Comparison of ENCODE assay signal across 8 cellular contexts in genomic region chr19:45439569-45440258, GRCh38. TPM values are rescaled to one million over a fixed set of nuclear protein-coding genes. Genes with fewer than 3 reads are reported as not detected.
DNase-seq lines count a peak whose midpoint lies in the region; ATAC-seq and TF ChIP-seq lines count a peak whose summit lies in the region.

No MANE protein-coding gene starts in this region.

- H3K27me3 ChIP-seq in tibial nerve = no peaks in the 10 kb centered on the region

- H3K27ac Mint-ChIP-seq in activated naive CD4-positive, alpha-beta T cell treated with anti-CD3 and anti-CD28 coated beads, Interleukin-2, amount 50 U/mL, for 72 hours = peak overlapping the region in 1 of 2 donors; percentile 29
- H3K27ac Mint-ChIP-seq in osteocyte (ENCODE audit: unreplicated experiment) = peak overlapping the region; percentile 89

- H3K36me3 Mint-ChIP-seq in activated naive CD4-positive, alpha-beta T cell treated with anti-CD3 and anti-CD28 coated beads, Interleukin-2, amount 50 U/mL, for 72 hours = no peaks in the 10 kb centered on the region
- H3K36me3 Mint-ChIP-seq in osteocyte (ENCODE audit: unreplicated experiment) = no peaks in the 10 kb centered on the region

- peak in 1 of 2 donors; percentile 56 for TF ChIP-seq EP300 in tibial nerve (IDR thresholded peaks at IDR 0.05)

- H3K4me3 Mint-ChIP-seq in osteocyte (ENCODE audit: unreplicated experiment) = peak overlapping the region; percentile 68

- H3K36me3 ChIP-seq in tibial nerve = no peaks in the 10 kb centered on the region

- H3K4me3 ChIP-seq in tibial nerve = peak overlapping the region; percentile 49 to 78 (median 68)

- DNase-seq in ELR (ENCODE audit: low read depth) (peak; percentile 88), KG1 (lab: John Stamatoyannopoulos, UW) (peak; percentile 77), head of caudate nucleus (peak; percentile 75 to 96 (median 88)), osteocyte (ENCODE audit: extremely low spot score, unreplicated experiment) (peak; percentile 94), tibial nerve (ENCODE audit: low spot score in 2 of 2) (peak; percentile 72 to 73)
- peak; percentile 84 to 90 for DNase-seq in activated naive CD4-positive, alpha-beta T cell treated with anti-CD3 and anti-CD28 coated beads, Interleukin-2, amount 50 U/mL, for 72 hours (ENCODE audit: low spot score in 2 of 2)

- peaks cover 28% of the 10 kb centered on the region for H3K4me1 Mint-ChIP-seq in osteocyte (ENCODE audit: unreplicated experiment)

- peak; percentile 100 for TF ChIP-seq CTCF in osteocyte (IDR thresholded peaks at IDR 0.05)
- peak; percentile 98 to 100 (median 100) for TF ChIP-seq CTCF in tibial nerve (IDR thresholded peaks at IDR 0.05)

- H3K9me3 Mint-ChIP-seq in activated naive CD4-positive, alpha-beta T cell treated with anti-CD3 and anti-CD28 coated beads, Interleukin-2, amount 50 U/mL, for 72 hours = no peaks in the 10 kb centered on the region
- H3K9me3 Mint-ChIP-seq in osteocyte (ENCODE audit: unreplicated experiment) = no peaks in the 10 kb centered on the region

- peak overlapping the region; percentile 91 to 97 (median 94) for H3K27ac ChIP-seq in tibial nerve

- no peaks in the 10 kb centered on the region for H3K9me3 ChIP-seq in tibial nerve

- peak in 1 of 2 donors; percentile 36 for TF ChIP-seq POLR2A in tibial nerve (IDR thresholded peaks at IDR 0.05)

- H3K27me3 Mint-ChIP-seq in osteocyte (ENCODE audit: unreplicated experiment) = no peaks in the 10 kb centered on the region

- ATAC-seq in GM21619 (IDR thresholded peaks at IDR 0.05; ENCODE audit: unreplicated experiment) = peak; percentile 44
- ATAC-seq in SK-N-SH treated with all-trans-retinoic acid at 6 μM for 48 hours = peak; percentile 48
- ATAC-seq in activated naive CD4-positive, alpha-beta T cell treated with anti-CD3 and anti-CD28 coated beads, Interleukin-2, amount 50 U/mL, for 72 hours = peak; percentile 62 to 72

- WGBS in tibial nerve, 2 donors = 0% methylated on average over 39 to 51 of the region's 78 CpGs

- intact Hi-C loops in head of caudate nucleus (cut with DNase I) = loop anchor here (2.0 kb wide), 1 partner anchor 39 kb away; no protein-coding TSS in a partner anchor

- H3K4me1 ChIP-seq in tibial nerve = peaks cover 0 to 36% (median 8%) of the 10 kb centered on the region in 4 donors

TF ChIP-seq in SK-N-SH treated with all-trans-retinoic acid at 6 μM for 48 hours, 23 proteins besides CTCF, POLR2A, EP300 and RAD21 (continues in another document):
- 0 out of 2 replicates have a peak, but pooled peaks have one; percentile 23 for TF ChIP-seq PATZ1 (CRISPR knock-in tag; IDR thresholded peaks at IDR 0.05; ENCODE audit: borderline replicate concordance)
- no peak for TF ChIP-seq ZFP30 (CRISPR knock-in tag; IDR thresholded peaks at IDR 0.05)
- TF ChIP-seq PPARA (CRISPR knock-in tag; IDR thresholded peaks at IDR 0.05; ENCODE audit: borderline replicate concordance) = no peak
- TF ChIP-seq POU6F1 (CRISPR knock-in tag; IDR thresholded peaks at IDR 0.05; ENCODE audit: borderline replicate concordance, low read depth) = no peak
- no peak for TF ChIP-seq CSRNP3 (CRISPR knock-in tag; IDR thresholded peaks at IDR 0.05)
- TF ChIP-seq ZNF565 (CRISPR knock-in tag; conservative IDR thresholded peaks at IDR 0.05; ENCODE audit: low read depth) = no peak
- TF ChIP-seq ISL1 (CRISPR knock-in tag; IDR thresholded peaks at IDR 0.05) = no peak
- TF ChIP-seq TSHZ2 (CRISPR knock-in tag; IDR thresholded peaks at IDR 0.05) = no peak
- TF ChIP-seq ZFP3 (CRISPR knock-in tag; IDR thresholded peaks at IDR 0.05) = 0 out of 2 replicates have a peak, but pooled peaks have one; percentile 46

RNA-seq across cellular contexts. Expression of gene ERCC1, which starts 16.0 kb away (rescaled TPM):
- total RNA-seq in activated naive CD4-positive, alpha-beta T cell treated with anti-CD3 and anti-CD28 coated beads, Interleukin-2, amount 50 U/mL, for 72 hours = 10 to 100 TPM in 1 of 2 donors, 1 to 10 TPM in 1; 9.7 to 60.7 TPM
- total RNA-seq in osteocyte = 96.7 and 117 TPM in 2 replicates
- total RNA-seq in tibial nerve = 100 to 1,000 TPM in 2 of 4 donors, 10 to 100 TPM in 2; 95.5 to 161 (median 99.2) TPM

RNA-seq across cellular contexts. Expression of gene FOSB, which starts 28.1 kb away (rescaled TPM):
- total RNA-seq in activated naive CD4-positive, alpha-beta T cell treated with anti-CD3 and anti-CD28 coated beads, Interleukin-2, amount 50 U/mL, for 72 hours = 10 to 100 TPM; 19.9 to 37.6 TPM
- total RNA-seq in osteocyte (93.8 and 176 TPM in 2 replicates), tibial nerve (1 to 10 TPM in 2 of 4 donors, under 1 TPM in 2; 0.60 to 4.9 (median 1.8) TPM)

RNA-seq across cellular contexts. Expression of gene POLR1G, which starts 33.3 kb away (rescaled TPM):
- 10 to 100 TPM in 1 of 2 donors, 1 to 10 TPM in 1; 6.8 to 14.1 TPM for total RNA-seq in activated naive CD4-positive, alpha-beta T cell treated with anti-CD3 and anti-CD28 coated beads, Interleukin-2, amount 50 U/mL, for 72 hours
- total RNA-seq in osteocyte = 7.6 and 9.1 TPM in 2 replicates
- total RNA-seq in tibial nerve = 10 to 100 TPM in 1 of 4 donors, 1 to 10 TPM in 3; 2.2 to 10.8 (median 6.2) TPM

RNA-seq across cellular contexts. Expression of gene PPP1R13L, which starts 34.8 kb away (rescaled TPM):
- 10 to 100 TPM; 10.9 to 52.2 TPM for total RNA-seq in activated naive CD4-positive, alpha-beta T cell treated with anti-CD3 and anti-CD28 coated beads, Interleukin-2, amount 50 U/mL, for 72 hours
- 48.7 and 53.5 TPM in 2 replicates for total RNA-seq in osteocyte
- total RNA-seq in tibial nerve = 10 to 100 TPM; 10.0 to 27.9 (median 17.1) TPM

RNA-seq across cellular contexts. Expression of gene RTN2, which starts 57.1 kb away (rescaled TPM):
- total RNA-seq in activated naive CD4-positive, alpha-beta T cell treated with anti-CD3 and anti-CD28 coated beads, Interleukin-2, amount 50 U/mL, for 72 hours = 1 to 10 TPM; 3.2 to 5.1 TPM
- total RNA-seq in osteocyte (15.6 and 15.8 TPM in 2 replicates), tibial nerve (1 to 10 TPM; 1.5 to 5.9 (median 3.5) TPM)

Comparison
In these comparisons a context has a peak if more than half of its experiments do, and no peak if none do; other contexts are left out.
1. Peak in every context shown above with its lines: DNase-seq, ATAC-seq, H3K4me3 ChIP-seq and H3K27ac ChIP-seq.